23 cellular contexts compared by ENCODE assay signal in the genomic region with DNA sequence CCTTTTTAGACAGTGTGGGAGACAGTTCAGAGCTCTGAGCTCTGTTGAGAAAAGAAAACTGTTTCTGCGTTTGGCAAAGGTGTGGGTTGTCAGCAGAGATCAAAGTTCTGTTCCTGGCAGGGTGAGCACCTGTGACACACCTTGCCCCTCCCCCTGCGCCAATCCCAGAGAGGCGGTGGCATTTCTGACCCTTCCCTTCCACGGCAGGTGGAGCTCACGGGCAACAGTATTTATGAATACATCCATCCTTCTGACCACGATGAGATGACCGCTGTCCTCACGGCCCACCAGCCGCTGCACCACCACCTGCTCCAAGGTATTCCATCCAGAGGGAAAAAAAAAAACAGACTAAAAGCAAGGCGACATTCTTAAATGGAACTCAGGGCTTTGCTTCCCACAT. TPM values are rescaled to one million over a fixed set of nuclear protein-coding genes. Genes with fewer than 3 reads are reported as not detected.
A peak's percentile ranks its signal among the peaks of the same experiment; 100 is the strongest.
DNase-seq lines count a peak whose midpoint lies in the region; ATAC-seq, FAIRE-seq and TF ChIP-seq lines count a peak whose summit lies in the region.
"Had no signal": no experiment of that assay in that cellular context is flagged by ENCODE, and none has a peak within 500 bp of the region (broad histone marks: within the 10 kb centered on the region; RNA-seq: fewer than 3 reads in every experiment).

No MANE protein-coding gene starts in this region.

- WGBS in pancreas, 2 donors = 63 to 68% methylated on average over 10 of the region's 10 CpGs

- H3K36me3 ChIP-seq in Peyer's patch (no peaks in the 10 kb centered on the region), pancreas (no peaks in the 10 kb centered on the region)
- H3K36me3 ChIP-seq in CD8-positive, alpha-beta memory T cell (ENCODE audit: insufficient read depth, low read length) = no peaks in the 10 kb centered on the region
- H3K36me3 ChIP-seq: ascending aorta, heart right ventricle had no signal

- H3K36me3 Mint-ChIP-seq in CD14-positive monocyte = no peaks in the 10 kb centered on the region
- H3K36me3 Mint-ChIP-seq in CD8-positive, alpha-beta memory T cell = no peaks in the 10 kb centered on the region
- H3K36me3 Mint-ChIP-seq in WTC11 = no peaks in the 10 kb centered on the region
- H3K36me3 Mint-ChIP-seq: memory B cell, T-cell had no signal

- H3K27me3 ChIP-seq in Peyer's patch (no peaks in the 10 kb centered on the region), pancreas (peaks cover 0 to 14% (median 0%) of the 10 kb centered on the region in 4 donors)
- H3K27me3 ChIP-seq in CD8-positive, alpha-beta memory T cell (ENCODE audit: insufficient read depth, low read length, poor library complexity, severe bottlenecking) = peaks cover 11% of the 10 kb centered on the region

- H3K27ac Mint-ChIP-seq in CD14-positive monocyte = no peak overlapping the region
- H3K27ac Mint-ChIP-seq in CD8-positive, alpha-beta memory T cell = no peak overlapping the region
- H3K27ac Mint-ChIP-seq in WTC11 = no peak overlapping the region
- H3K27ac Mint-ChIP-seq: effector memory CD8-positive, alpha-beta T cell; memory B cell; nephron progenitor cell; T-cell had no signal

- no peak for TF ChIP-seq POLR2A in Peyer's patch (IDR thresholded peaks at IDR 0.05)

- intact Hi-C loops in CD14-positive monocyte (cut with micrococcal nuclease) = no loop called here
- intact Hi-C loops in pancreas (cut with DNase I) = no loop called here

- DNase-seq in CD14-positive monocyte (ENCODE audit: low spot score) (peak; percentile 7), Peyer's patch (peak in 2 of 3 donors; percentile 90), pancreas (peak in 4 of 6 donors; percentile 50 to 64 (median 56)), WTC11 (ENCODE audit: low spot score) (no peak), NCI-H345 (lab: John Stamatoyannopoulos, UW) (no peak)
- DNase-seq in CD8-positive, alpha-beta memory T cell = no peak
- DNase-seq: ACHN; activated CD4-positive, alpha-beta T cell treated with anti-CD3 and anti-CD28 coated beads, Interleukin-2, amount 50 U/mL, for 4 hours; DMS153; effector memory CD8-positive, alpha-beta T cell; heart right ventricle; KBM-7; NCI-H2081; nephron progenitor cell; psoas muscle; Right ventricle myocardium superior had no signal

- CTCF ChIA-PET in CD8-positive, alpha-beta memory T cell (lab: Charles Lee) = no interaction called here
- CTCF ChIA-PET in WTC11 (lab: Charles Lee) = interaction anchor here (0.8 to 1.8 kb wide), 4 partner anchors 9 to 38 kb away, joined by 3 to 4 read pairs (median 4); no protein-coding TSS in a partner anchor

- TF ChIP-seq CTCF in CD14-positive monocyte (IDR thresholded peaks at IDR 0.05) (no peak), Peyer's patch (IDR thresholded peaks at IDR 0.05) (peak in 4 of 6 experiments; percentile 13 to 70 (median 55)), pancreas (IDR thresholded peaks at IDR 0.05) (no peak), WTC11 (IDR thresholded peaks at IDR 0.05) (no peak)

- POLR2A ChIA-PET in CD8-positive, alpha-beta memory T cell (lab: Charles Lee) = no interaction called here
- POLR2A ChIA-PET in WTC11 (lab: Charles Lee) = no interaction called here

- H3K9me3 ChIP-seq in Peyer's patch (no peaks in the 10 kb centered on the region), pancreas (no peaks in the 10 kb centered on the region)
- no peaks in the 10 kb centered on the region for H3K9me3 ChIP-seq in CD8-positive, alpha-beta memory T cell (ENCODE audit: low read length)
- H3K9me3 ChIP-seq: ascending aorta, heart right ventricle, psoas muscle had no signal

- ATAC-seq in esophagus mucosa = peak; percentile 81
- ATAC-seq in pancreas = peak; percentile 88 to 95 (median 92)
- no peak for ATAC-seq in WTC11
- ATAC-seq in GM21723 (IDR thresholded peaks at IDR 0.05; ENCODE audit: unreplicated experiment) = no peak
- ATAC-seq: effector memory CD8-positive, alpha-beta T cell; heart right ventricle; T-cell had no signal

- H3K27ac ChIP-seq in Peyer's patch (peak overlapping the region in 3 of 4 donors; percentile 79 to 90 (median 85)), pancreas (no peak overlapping the region)
- no peak overlapping the region for H3K27ac ChIP-seq in CD8-positive, alpha-beta memory T cell (ENCODE audit: low read depth, low read length)
- H3K27ac ChIP-seq: ascending aorta, C4-2B, heart right ventricle, psoas muscle had no signal

- H3K9me3 Mint-ChIP-seq in CD14-positive monocyte (peaks cover 0 to 5% (median 0%) of the 10 kb centered on the region in 7 donors), WTC11 (no peaks in the 10 kb centered on the region)
- no peaks in the 10 kb centered on the region for H3K9me3 Mint-ChIP-seq in CD8-positive, alpha-beta memory T cell
- H3K9me3 Mint-ChIP-seq: effector memory CD8-positive, alpha-beta T cell; memory B cell; nephron progenitor cell; T-cell had no signal

- H3K4me1 Mint-ChIP-seq in CD14-positive monocyte (no peaks in the 10 kb centered on the region), WTC11 (peaks cover 15% of the 10 kb centered on the region)
- H3K4me1 Mint-ChIP-seq in CD8-positive, alpha-beta memory T cell = no peaks in the 10 kb centered on the region
- H3K4me1 Mint-ChIP-seq: memory B cell, T-cell had no signal

- peaks cover 26 to 55% (median 28%) of the 10 kb centered on the region in 3 donors for H3K27me3 Mint-ChIP-seq in CD14-positive monocyte (ENCODE audit: low read depth in 3 of 3)
- H3K27me3 Mint-ChIP-seq in CD8-positive, alpha-beta memory T cell = peaks cover 33 to 57% of the 10 kb centered on the region in 2 donors
- H3K27me3 Mint-ChIP-seq in WTC11 (ENCODE audit: low read depth) = peaks cover 10% of the 10 kb centered on the region

- H3K4me1 ChIP-seq in Peyer's patch = peaks cover 0 to 8% (median 0%) of the 10 kb centered on the region in 4 donors
- no peaks in the 10 kb centered on the region for H3K4me1 ChIP-seq in pancreas
- H3K4me1 ChIP-seq in CD8-positive, alpha-beta memory T cell (ENCODE audit: insufficient read depth, low read length) = no peaks in the 10 kb centered on the region
- H3K4me1 ChIP-seq: ascending aorta, heart right ventricle, psoas muscle had no signal

- H3K4me3 ChIP-seq in Peyer's patch (peak overlapping the region in 2 of 4 donors; percentile 10 to 35), pancreas (no peak overlapping the region)
- no peak overlapping the region for H3K4me3 ChIP-seq in CD8-positive, alpha-beta memory T cell (ENCODE audit: low read length)
- H3K4me3 ChIP-seq: ascending aorta, heart right ventricle, psoas muscle had no signal

- H3K4me3 Mint-ChIP-seq in CD14-positive monocyte (no peak overlapping the region), WTC11 (no peak overlapping the region)
- no peak overlapping the region for H3K4me3 Mint-ChIP-seq in CD8-positive, alpha-beta memory T cell
- H3K4me3 Mint-ChIP-seq: effector memory CD8-positive, alpha-beta T cell; memory B cell; nephron progenitor cell; T-cell had no signal

- no peak for FAIRE-seq in pancreas (lab: Jason Lieb, UNC)
- FAIRE-seq: islet of Langerhans had no signal

TF ChIP-seq in WTC11, 78 proteins besides CTCF, POLR2A, EP300 and RAD21 (continues in another document):
- TF ChIP-seq, protein P1, sequence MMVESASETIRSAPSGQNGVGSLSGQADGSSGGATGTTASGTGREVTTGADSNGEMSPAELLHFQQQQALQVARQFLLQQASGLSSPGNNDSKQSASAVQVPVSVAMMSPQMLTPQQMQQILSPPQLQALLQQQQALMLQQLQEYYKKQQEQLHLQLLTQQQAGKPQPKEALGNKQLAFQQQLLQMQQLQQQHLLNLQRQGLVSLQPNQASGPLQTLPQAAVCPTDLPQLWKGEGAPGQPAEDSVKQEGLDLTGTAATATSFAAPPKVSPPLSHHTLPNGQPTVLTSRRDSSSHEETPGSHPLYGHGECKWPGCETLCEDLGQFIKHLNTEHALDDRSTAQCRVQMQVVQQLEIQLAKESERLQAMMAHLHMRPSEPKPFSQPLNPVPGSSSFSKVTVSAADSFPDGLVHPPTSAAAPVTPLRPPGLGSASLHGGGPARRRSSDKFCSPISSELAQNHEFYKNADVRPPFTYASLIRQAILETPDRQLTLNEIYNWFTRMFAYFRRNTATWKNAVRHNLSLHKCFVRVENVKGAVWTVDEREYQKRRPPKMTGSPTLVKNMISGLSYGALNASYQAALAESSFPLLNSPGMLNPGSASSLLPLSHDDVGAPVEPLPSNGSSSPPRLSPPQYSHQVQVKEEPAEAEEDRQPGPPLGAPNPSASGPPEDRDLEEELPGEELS (CRISPR knock-in tag; IDR thresholded peaks at IDR 0.05) = no peak
- TF ChIP-seq ZNF138 (CRISPR knock-in tag; conservative IDR thresholded peaks at IDR 0.05) (no peak), KAT7 (CRISPR knock-in tag; IDR thresholded peaks at IDR 0.05; ENCODE audit: borderline replicate concordance) (no peak)

RNA-seq across cellular contexts. Expression of a gene that starts 20.7 kb away (rescaled TPM):
- polyA plus RNA-seq in CD14-positive monocyte (not detected), pancreas (under 1 TPM in 1 of 2 donors, not detected in 1; 0.02 TPM)
- total RNA-seq in Peyer's patch (not detected), esophagus mucosa (18.3 TPM), pancreas (under 1 TPM in 2 of 6 donors, not detected in 4; 0.13 to 0.53 TPM), WTC11 (2021) (0.09 to 0.17 TPM (median 0.11 TPM) in 3 replicates)
- not detected for total RNA-seq in CD8-positive, alpha-beta memory T cell
- 0.07 TPM for polyA plus RNA-seq in CD8-positive, alpha-beta memory T cell
- total RNA-seq: ascending aorta, Right ventricle myocardium superior had no signal

Comparison
In these comparisons a context has a peak if more than half of its experiments do, and no peak if none do; other contexts are left out.
1. DNase-seq: peak in CD14-positive monocyte (single experiment), Peyer's patch (2 of 3) and pancreas (4 of 6); none in CD8-positive, alpha-beta memory T cell (0 of 5), WTC11 (single experiment) and NCI-H345 (single experiment).
2. CTCF ChIP-seq: peak in Peyer's patch (4 of 6); none in CD14-positive monocyte (single experiment), pancreas (0 of 4) and WTC11 (single experiment).
3. H3K27ac ChIP-seq: peak in Peyer's patch (3 of 4); none in pancreas (0 of 4) and CD8-positive, alpha-beta memory T cell (single experiment).
4. ATAC-seq: peak in esophagus mucosa (single experiment) and pancreas (4 of 4); none in WTC11 (single experiment) and GM21723 (single experiment).
5. RNA of a gene that starts 20.7 kb away (total RNA-seq): 18.3 TPM in esophagus mucosa (single experiment); 0.09 to 0.17 TPM in WTC11, 0.13 to 0.53 TPM in pancreas, not detected in CD8-positive, alpha-beta memory T cell and not detected in Peyer's patch; every median in the first group is over 10 times any median in the second.